In the genomic region with DNA sequence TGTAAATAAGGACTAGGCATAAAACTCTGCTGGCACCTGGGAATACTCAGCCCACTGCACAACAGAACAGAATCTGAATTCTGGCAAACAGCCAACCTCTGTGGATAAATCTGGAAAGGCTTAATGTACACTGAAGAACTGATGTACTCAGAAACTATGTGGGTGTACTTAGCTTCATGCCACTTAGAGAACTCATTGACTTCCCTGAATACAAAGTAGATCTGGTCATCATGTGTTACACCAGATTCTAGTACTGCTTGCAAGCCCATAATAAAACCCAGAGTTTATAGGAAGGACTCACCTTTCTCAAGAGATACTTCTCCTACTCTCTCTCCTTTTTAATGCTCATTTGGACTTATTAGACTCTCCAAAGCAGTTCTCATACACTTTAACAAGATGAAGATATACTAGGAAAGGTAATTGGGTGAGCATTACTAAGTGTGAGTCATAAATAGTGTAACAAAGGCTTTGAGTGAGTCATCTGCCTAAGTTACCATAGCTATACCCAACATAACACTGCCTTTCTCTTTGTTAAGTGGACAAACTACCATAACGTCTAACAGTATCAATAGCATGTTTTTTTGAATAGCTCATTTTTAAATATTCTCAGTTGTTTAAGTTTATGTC, we compare ENCODE assay signal across 8 cellular contexts.
DNase-seq lines count a peak whose midpoint lies in the region; ATAC-seq, FAIRE-seq and TF ChIP-seq lines count a peak whose summit lies in the region.

No MANE protein-coding gene starts in this region.

- 6% methylated on average over 1 of the region's 1 CpG for WGBS in K562 (ENCODE audit: insufficient coverage, low coverage, missing lambda C conversion rate)

- H4K20me1 ChIP-seq in K562 (replicated peaks; ENCODE audit: control insufficient read depth, insufficient read depth, low read length), result no peaks in the 10 kb centered on the region

- ATAC-seq in K562, result no peak
- ATAC-seq in naive thymus-derived CD4-positive, alpha-beta T cell, result peak; percentile 66
- no peak for ATAC-seq in HG03457 (IDR thresholded peaks at IDR 0.05; ENCODE audit: unreplicated experiment)

- no peak overlapping the region for H3K4me3 Mint-ChIP-seq in naive thymus-derived CD4-positive, alpha-beta T cell

- peaks cover 0 to 11% (median 7%) of the 10 kb centered on the region in 11 donors for H3K9me3 Mint-ChIP-seq in naive thymus-derived CD4-positive, alpha-beta T cell

- H3K27ac ChIP-seq in K562 (ENCODE audit: extremely low read depth, low read depth, low read length), result no peak overlapping the region
- H3K27ac ChIP-seq in naive thymus-derived CD4-positive, alpha-beta T cell (ENCODE audit: low read depth, low read length), result no peak overlapping the region

- no peak for TF ChIP-seq POLR2A in K562 (conservative IDR thresholded peaks at IDR 0.05)

- H3K4me2 ChIP-seq in K562 (ENCODE audit: insufficient read depth, low read length), result no peak overlapping the region

- POLR2A ChIA-PET in K562 (lab: Yijun Ruan, JAX), result no interaction called here
- POLR2A ChIA-PET in naive thymus-derived CD4-positive, alpha-beta T cell (lab: Charles Lee), result interaction anchor here (0.7 kb wide), 1 partner anchor 95 kb away, joined by 3 read pairs; no protein-coding TSS in a partner anchor

- H3K9ac ChIP-seq in K562 (ENCODE audit: insufficient read depth in 1 of 2, low read depth in 2 of 2, low read length in 2 of 2), result no peak overlapping the region

- no peak for FAIRE-seq in K562 (lab: Jason Lieb, UNC)

- no peaks in the 10 kb centered on the region for H3K9me1 ChIP-seq in K562 (ENCODE audit: control insufficient read depth, insufficient read depth, low read length)

- H3K27me3 Mint-ChIP-seq in naive thymus-derived CD4-positive, alpha-beta T cell, result peaks cover 0 to 13% (median 4%) of the 10 kb centered on the region in 5 donors

- no peak for TF ChIP-seq CTCF in HFF-Myc (IDR thresholded peaks at IDR 0.05; ENCODE audit: low read depth, low read length, missing control alignments)
- no peak for TF ChIP-seq CTCF in K562 (IDR thresholded peaks at IDR 0.05 in 2 of 3, conservative IDR thresholded peaks at IDR 0.05 in 1 of 3; ENCODE audit: insufficient read depth in 2 of 3, low read depth in 1 of 3, low read length in 3 of 3)

- H3K36me3 Mint-ChIP-seq in naive thymus-derived CD4-positive, alpha-beta T cell, result no peaks in the 10 kb centered on the region

- BruUV-seq in K562 (replicated peaks; lab: Mats Ljungman, UMichigan), result no TSS peak

- no peaks in the 10 kb centered on the region for H3K27me3 ChIP-seq in K562 (ENCODE audit: control insufficient read depth in 2 of 2, insufficient read depth in 2 of 2, low read length in 2 of 2)
- H3K27me3 ChIP-seq in naive thymus-derived CD4-positive, alpha-beta T cell (ENCODE audit: control insufficient read depth in 2 of 2, insufficient read depth in 2 of 2, low read length in 2 of 2), result no peaks in the 10 kb centered on the region

- H3K36me3 ChIP-seq in K562 (ENCODE audit: control insufficient read depth, insufficient read depth, low read length), result no peaks in the 10 kb centered on the region
- no peaks in the 10 kb centered on the region for H3K36me3 ChIP-seq in naive thymus-derived CD4-positive, alpha-beta T cell (ENCODE audit: control insufficient read depth in 2 of 3, insufficient read depth in 3 of 3, low read length in 3 of 3)

- no peak for TF ChIP-seq EP300 in K562 (IDR thresholded peaks at IDR 0.05; ENCODE audit: low read length)

- peaks cover 0 to 21% (median 9%) of the 10 kb centered on the region in 7 donors for H3K4me1 Mint-ChIP-seq in naive thymus-derived CD4-positive, alpha-beta T cell

- CTCF ChIA-PET in K562 (lab: Yijun Ruan, JAX; ENCODE audit: low intra/inter-chr PET ratio), result no interaction called here
- CTCF ChIA-PET in naive thymus-derived CD4-positive, alpha-beta T cell (lab: Charles Lee), result interaction anchor here (1.8 kb wide), 1 partner anchor 366 kb away, joined by 4 read pairs; no protein-coding TSS in a partner anchor

- peak; percentile 91 for DNase-seq in DMS153 (lab: John Stamatoyannopoulos, UW)
- DNase-seq in HFF-Myc (ENCODE audit: extremely low read depth, low read depth), result peak; percentile 95
- DNase-seq in NCI-H187 (lab: John Stamatoyannopoulos, UW), result peak; percentile 91 to 93
- DNase-seq in K562 (ENCODE audit: extremely low read depth in 1 of 4, low spot score in 3 of 4), result no peak
- no peak for DNase-seq in naive thymus-derived CD4-positive, alpha-beta T cell
- DNase-seq in Ammon's horn (ENCODE audit: low spot score), result no peak
- DNase-seq in NAMALWA (ENCODE audit: low spot score), result no peak

- no peaks in the 10 kb centered on the region for H3K79me2 ChIP-seq in K562 (ENCODE audit: control insufficient read depth, insufficient read depth, low read length)

- no peak overlapping the region for H3K27ac Mint-ChIP-seq in naive thymus-derived CD4-positive, alpha-beta T cell

- peaks cover 2% of the 10 kb centered on the region for H3K9me3 ChIP-seq in K562 (replicated peaks; ENCODE audit: control insufficient read depth, insufficient read depth, low read depth, low read length)
- H3K9me3 ChIP-seq in naive thymus-derived CD4-positive, alpha-beta T cell (ENCODE audit: control insufficient read depth in 2 of 3, low read length in 3 of 3), result peaks cover 0 to 1% (median 0%) of the 10 kb centered on the region in 3 experiments

- no peaks in the 10 kb centered on the region for H3K4me1 ChIP-seq in K562 (replicated peaks in 1 of 2; ENCODE audit: control insufficient read depth in 2 of 2, insufficient read depth in 2 of 2, low read length in 2 of 2)
- H3K4me1 ChIP-seq in naive thymus-derived CD4-positive, alpha-beta T cell (ENCODE audit: control insufficient read depth in 2 of 2, insufficient read depth in 2 of 2, low read length in 2 of 2), result no peaks in the 10 kb centered on the region

- no peak overlapping the region for H3K4me3 ChIP-seq in HFF-Myc (replicated peaks; ENCODE audit: low read depth, low read length)
- H3K4me3 ChIP-seq in K562, result no peak overlapping the region
- H3K4me3 ChIP-seq in naive thymus-derived CD4-positive, alpha-beta T cell (ENCODE audit: low read length), result no peak overlapping the region

- in situ Hi-C loops in K562 (cut with MboI), result no loop called here

- no peak for TF ChIP-seq RAD21 in K562 (CRISPR knock-in tag; conservative IDR thresholded peaks at IDR 0.05 in 1 of 2, IDR thresholded peaks at IDR 0.05 in 1 of 2)

- H2AFZ ChIP-seq in K562 (ENCODE audit: low read depth, low read length), result no peak overlapping the region

- intact Hi-C loops in K562 (cut with micrococcal nuclease), result no loop called here
- intact Hi-C loops in naive thymus-derived CD4-positive, alpha-beta T cell (cut with micrococcal nuclease), result no loop called here

TF ChIP-seq in K562, 482 proteins besides CTCF, POLR2A, EP300 and RAD21:
- TF ChIP-seq ZFP30 (CRISPR knock-in tag; IDR thresholded peaks at IDR 0.05; ENCODE audit: borderline replicate concordance) (no peak), NFIC (IDR thresholded peaks at IDR 0.05) (peak; percentile 69), FOSL1 (tag; conservative IDR thresholded peaks at IDR 0.05) (peak; percentile 40), JUND (IDR thresholded peaks at IDR 0.05; ENCODE audit: borderline replicate concordance, low read depth, low read length) (no peak), JUND (tag; IDR thresholded peaks at IDR 0.05; ENCODE audit: borderline replicate concordance, low read depth, low read length) (0 out of 3 replicates have a peak, but pooled peaks have one; percentile 12)

Comparison
In these comparisons a context has a peak if more than half of its experiments do, and no peak if none do; other contexts are left out.
1. DNase-seq: peak in DMS153 (single experiment), HFF-Myc (single experiment) and NCI-H187 (2 of 2); none in K562 (0 of 4), naive thymus-derived CD4-positive, alpha-beta T cell (0 of 9), Ammon's horn (single experiment) and NAMALWA (single experiment).